Comparison of ENCODE assay signal across 21 cellular contexts in the genomic region with DNA sequence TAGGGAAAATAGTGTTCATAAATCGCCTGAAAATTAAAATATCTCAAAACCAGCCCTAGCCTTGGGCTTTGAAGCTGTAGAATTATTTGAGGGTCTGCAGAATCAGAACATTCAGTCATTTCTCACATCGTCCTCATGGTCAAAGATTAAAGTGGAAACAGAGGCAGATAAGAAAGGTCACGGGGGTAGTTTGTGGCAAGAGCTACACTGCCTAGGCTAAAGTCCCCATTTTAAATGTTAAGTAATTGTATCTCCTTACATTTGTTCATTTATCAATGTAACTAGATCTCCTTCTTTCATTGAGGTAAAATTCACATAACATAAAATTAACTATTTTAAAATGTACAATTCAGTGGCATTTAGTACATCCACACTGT.
"Had no signal": no experiment of that assay in that cellular context is flagged by ENCODE, and none has a peak within 500 bp of the region (broad histone marks: within the 10 kb centered on the region; RNA-seq: fewer than 3 reads in every experiment).

No MANE protein-coding gene starts in this region.

- H3K27me3 ChIP-seq: breast epithelium, right atrium auricular region had no signal

- H3K4me3 Mint-ChIP-seq: activated CD4-positive, alpha-beta memory T cell treated with anti-CD3 and anti-CD28 coated beads for 36 hours; activated CD4-positive, alpha-beta T cell treated with anti-CD3 and anti-CD28 coated beads for 36 hours; activated CD8-positive, alpha-beta memory T cell treated with anti-CD3 and anti-CD28 coated beads, Interleukin-2, amount 10 ng/mL, durations not matched to agents 7 days and 5 days; activated naive CD4-positive, alpha-beta T cell treated with anti-CD3 and anti-CD28 coated beads for 36 hours; activated naive CD8-positive, alpha-beta T cell treated with anti-CD3 and anti-CD28 coated beads, Interleukin-2, amount 50 U/mL, for 24 hours; effector memory CD8-positive, alpha-beta T cell; memory B cell; naive thymus-derived CD8-positive, alpha-beta T cell had no signal

- H3K4me1 Mint-ChIP-seq: activated CD4-positive, alpha-beta T cell treated with anti-CD3 and anti-CD28 coated beads for 36 hours; activated CD8-positive, alpha-beta memory T cell treated with anti-CD3 and anti-CD28 coated beads, Interleukin-2, amount 10 ng/mL, durations not matched to agents 7 days and 5 days; activated naive CD8-positive, alpha-beta T cell treated with anti-CD3 and anti-CD28 coated beads, Interleukin-2, amount 50 U/mL, for 24 hours; naive thymus-derived CD8-positive, alpha-beta T cell had no signal

- ATAC-seq: activated CD4-positive, alpha-beta T cell treated with anti-CD3 and anti-CD28 coated beads for 36 hours; activated CD8-positive, alpha-beta memory T cell treated with anti-CD3 and anti-CD28 coated beads, Interleukin-2, amount 10 ng/mL, durations not matched to agents 7 days and 5 days; activated naive CD8-positive, alpha-beta T cell treated with anti-CD3 and anti-CD28 coated beads, Interleukin-2, amount 50 U/mL, for 24 hours; effector memory CD8-positive, alpha-beta T cell; naive thymus-derived CD8-positive, alpha-beta T cell had no signal

- H3K9me3 ChIP-seq: breast epithelium, right atrium auricular region had no signal

- DNase-seq: activated CD4-positive, alpha-beta memory T cell treated with anti-CD3 and anti-CD28 coated beads for 36 hours; activated CD4-positive, alpha-beta T cell treated with anti-CD3 and anti-CD28 coated beads for 36 hours; activated CD8-positive, alpha-beta memory T cell treated with anti-CD3 and anti-CD28 coated beads, Interleukin-2, amount 10 ng/mL, durations not matched to agents 7 days and 5 days; activated naive CD4-positive, alpha-beta T cell treated with anti-CD3 and anti-CD28 coated beads for 36 hours; activated naive CD8-positive, alpha-beta T cell treated with anti-CD3 and anti-CD28 coated beads, Interleukin-2, amount 50 U/mL, for 24 hours; activated T-cell treated with anti-CD3 and anti-CD28 coated beads, Interleukin-2, amount 50 U/mL, for 1 hour; aorta; dermis blood vessel endothelial cell; effector memory CD8-positive, alpha-beta T cell; head of caudate nucleus; islet precursor cell; naive thymus-derived CD8-positive, alpha-beta T cell; stimulated activated CD4-positive, alpha-beta T cell treated with anti-CD3 and anti-CD28 coated beads, Interleukin-4, amount 100 ng/mL, for 24 hours; stimulated activated naive CD4-positive, alpha-beta T cell; trophoblast cell had no signal

- H3K9me3 Mint-ChIP-seq: activated naive CD4-positive, alpha-beta T cell treated with anti-CD3 and anti-CD28 coated beads for 36 hours; activated naive CD8-positive, alpha-beta T cell treated with anti-CD3 and anti-CD28 coated beads, Interleukin-2, amount 50 U/mL, for 24 hours; activated T-helper 2 cell treated with anti-CD3 and anti-CD28 coated beads, Interferon-gamma antibody, Interleukin-2, Interleukin-4, amounts not matched to agents 10 μg/mL and 5 μg/mL and 100 μg/mL, durations not matched to agents 14 hours and 24 hours and 36 hours; memory B cell had no signal

- H3K27ac Mint-ChIP-seq: activated CD4-positive, alpha-beta memory T cell treated with anti-CD3 and anti-CD28 coated beads for 36 hours; activated CD4-positive, alpha-beta T cell treated with anti-CD3 and anti-CD28 coated beads for 36 hours; activated CD8-positive, alpha-beta memory T cell treated with anti-CD3 and anti-CD28 coated beads, Interleukin-2, amount 10 ng/mL, durations not matched to agents 7 days and 5 days; activated naive CD4-positive, alpha-beta T cell treated with anti-CD3 and anti-CD28 coated beads for 36 hours; activated naive CD8-positive, alpha-beta T cell treated with anti-CD3 and anti-CD28 coated beads, Interleukin-2, amount 50 U/mL, for 24 hours; activated T-helper 2 cell treated with anti-CD3 and anti-CD28 coated beads, Interferon-gamma antibody, Interleukin-2, Interleukin-4, amounts not matched to agents 10 μg/mL and 5 μg/mL and 100 μg/mL, durations not matched to agents 14 hours and 24 hours and 36 hours; effector memory CD8-positive, alpha-beta T cell; memory B cell; naive thymus-derived CD8-positive, alpha-beta T cell had no signal

- H3K4me3 ChIP-seq: breast epithelium, right atrium auricular region, skin epidermis had no signal

- H3K36me3 ChIP-seq: breast epithelium, right atrium auricular region had no signal

- H3K27me3 Mint-ChIP-seq: activated CD4-positive, alpha-beta memory T cell treated with anti-CD3 and anti-CD28 coated beads for 36 hours; activated CD8-positive, alpha-beta memory T cell treated with anti-CD3 and anti-CD28 coated beads, Interleukin-2, amount 10 ng/mL, durations not matched to agents 7 days and 5 days; activated naive CD8-positive, alpha-beta T cell treated with anti-CD3 and anti-CD28 coated beads, Interleukin-2, amount 50 U/mL, for 24 hours; memory B cell had no signal

- H3K4me1 ChIP-seq: breast epithelium, right atrium auricular region had no signal

- H3K36me3 Mint-ChIP-seq: activated CD4-positive, alpha-beta memory T cell treated with anti-CD3 and anti-CD28 coated beads for 36 hours; activated CD8-positive, alpha-beta memory T cell treated with anti-CD3 and anti-CD28 coated beads, Interleukin-2, amount 10 ng/mL, durations not matched to agents 7 days and 5 days; memory B cell; naive thymus-derived CD8-positive, alpha-beta T cell had no signal

- H3K27ac ChIP-seq: epithelial cell of prostate, right atrium auricular region, skin epidermis had no signal
